Comparison of ENCODE assay signal across 8 cellular contexts in the genomic region with DNA sequence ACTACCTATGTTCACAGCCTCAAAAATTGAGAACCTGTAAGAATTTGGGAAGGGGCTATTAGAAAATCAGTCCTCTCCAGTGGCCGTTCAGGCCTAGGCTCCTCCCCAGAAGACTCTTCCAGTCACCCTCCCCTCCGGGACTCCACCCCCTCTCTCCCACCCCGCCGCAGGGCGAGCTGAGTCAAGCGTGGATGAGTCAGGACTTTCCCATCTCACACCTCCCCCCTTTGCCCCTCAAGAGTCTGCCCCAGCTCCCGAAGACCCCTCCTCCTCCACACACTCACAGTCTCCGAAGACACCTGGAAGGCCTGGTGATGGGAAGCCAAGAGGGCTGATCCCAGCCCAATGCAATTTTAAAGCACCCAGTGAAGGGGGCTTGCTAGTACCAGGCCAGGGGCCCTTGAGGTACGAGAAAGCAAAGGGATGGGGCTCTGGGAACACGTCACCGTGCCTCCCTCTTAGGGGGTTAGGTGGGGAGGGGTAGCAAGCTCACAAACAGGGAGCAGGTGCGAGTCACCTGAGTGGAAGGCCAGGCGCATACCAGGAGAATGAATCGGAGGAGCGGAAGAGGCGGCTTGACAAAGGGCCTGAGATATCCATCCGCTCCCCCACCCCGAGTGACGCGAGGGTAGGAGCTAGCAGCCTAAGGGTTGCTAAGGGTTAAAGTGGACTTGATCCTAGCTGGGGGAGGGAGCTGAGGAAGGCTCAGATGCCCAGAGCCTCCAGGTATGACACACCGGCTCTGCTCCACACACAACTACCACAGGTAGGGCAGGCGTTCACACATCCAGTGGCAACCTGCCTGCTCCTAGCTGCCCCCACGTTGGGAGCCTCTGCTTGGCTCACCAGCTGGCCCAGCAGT. TPM values are rescaled to one million over a fixed set of nuclear protein-coding genes. Genes with fewer than 3 reads are reported as not detected.
A peak's percentile ranks its signal among the peaks of the same experiment; 100 is the strongest.
DNase-seq lines count a peak whose midpoint lies in the region; ATAC-seq, FAIRE-seq and TF ChIP-seq lines count a peak whose summit lies in the region.

No MANE protein-coding gene starts in this region.

- peak overlapping the region; percentile 84 for H3K4me3 Mint-ChIP-seq in activated naive CD8-positive, alpha-beta T cell treated with anti-CD3 and anti-CD28 coated beads, Interleukin-2, amount 10 ng/mL, durations not matched to agents 7 days and 5 days

- H3K4me1 ChIP-seq in heart right ventricle (peaks cover 81 to 100% (median 100%) of the 10 kb centered on the region in 9 donors), uterus (peaks cover 29 to 69% of the 10 kb centered on the region in 2 donors)

- peaks cover 3% of the 10 kb centered on the region for H3K36me3 Mint-ChIP-seq in activated naive CD8-positive, alpha-beta T cell treated with anti-CD3 and anti-CD28 coated beads, Interleukin-2, amount 10 ng/mL, durations not matched to agents 7 days and 5 days

- ATAC-seq in activated naive CD8-positive, alpha-beta T cell treated with anti-CD3 and anti-CD28 coated beads, Interleukin-2, amount 10 ng/mL, durations not matched to agents 7 days and 5 days (ENCODE audit: low read depth): peak; percentile 15
- ATAC-seq in heart right ventricle (peak; percentile 29 to 66 (median 46)), HG03175 (IDR thresholded peaks at IDR 0.05; ENCODE audit: unreplicated experiment) (no peak)

- in situ Hi-C loops in SK-MEL-5 (cut with HindIII; ENCODE audit: low pct_unique_long_range_greater_than_20kb, low sequenced_read_pairs): no loop called here

- intact Hi-C loops in heart right ventricle (cut with DNase I): no loop called here
- intact Hi-C loops in uterus (cut with DNase I; ENCODE audit: low total_unique reads): no loop called here

- H3K4me1 Mint-ChIP-seq in activated naive CD8-positive, alpha-beta T cell treated with anti-CD3 and anti-CD28 coated beads, Interleukin-2, amount 10 ng/mL, durations not matched to agents 7 days and 5 days: peaks cover 67% of the 10 kb centered on the region

- TF ChIP-seq CTCF in heart right ventricle (IDR thresholded peaks at IDR 0.05) (no peak), uterus (IDR thresholded peaks at IDR 0.05) (no peak)

- no peaks in the 10 kb centered on the region for H3K9me3 ChIP-seq in heart right ventricle
- H3K9me3 ChIP-seq in uterus: no peaks in the 10 kb centered on the region

- H3K27me3 ChIP-seq in heart right ventricle (no peaks in the 10 kb centered on the region), uterus (no peaks in the 10 kb centered on the region)

- WGBS in heart right ventricle, 2 donors: 29 to 32% methylated on average over 23 of the region's 23 CpGs

- peak overlapping the region; percentile 98 for H3K27ac Mint-ChIP-seq in activated naive CD8-positive, alpha-beta T cell treated with anti-CD3 and anti-CD28 coated beads, Interleukin-2, amount 10 ng/mL, durations not matched to agents 7 days and 5 days

- TF ChIP-seq POLR2A in GM12892 (IDR thresholded peaks at IDR 0.05; ENCODE audit: low read depth, low read length) (no peak; the same call in 1 of the 2 replicates), uterus (IDR thresholded peaks at IDR 0.05) (peak in 1 of 2 donors; percentile 64)

- H3K4me3 ChIP-seq in heart right ventricle: peak overlapping the region in 7 of 10 donors; percentile 37 to 55 (median 48)
- H3K4me3 ChIP-seq in uterus: peak overlapping the region; percentile 32 to 46

- DNase-seq in GM12892 (ENCODE audit: insufficient read length): no peak
- DNase-seq in SK-MEL-5 (ENCODE audit: low read depth, low spot score): peak; percentile 74
- DNase-seq in activated naive CD8-positive, alpha-beta T cell treated with anti-CD3 and anti-CD28 coated beads, Interleukin-2, amount 10 ng/mL, durations not matched to agents 7 days and 5 days: peak; percentile 68
- DNase-seq in heart right ventricle: peak; percentile 79 to 82
- DNase-seq in renal cortical epithelial cell (ENCODE audit: low read depth): peak; percentile 83
- DNase-seq in uterus: peak; percentile 92 to 95
- no peak for DNase-seq in NCI-H524 (lab: John Stamatoyannopoulos, UW)

- H3K36me3 ChIP-seq in heart right ventricle (peaks cover 0 to 13% (median 0%) of the 10 kb centered on the region in 9 donors), uterus (no peaks in the 10 kb centered on the region)

- H3K9me3 Mint-ChIP-seq in activated naive CD8-positive, alpha-beta T cell treated with anti-CD3 and anti-CD28 coated beads, Interleukin-2, amount 10 ng/mL, durations not matched to agents 7 days and 5 days: no peaks in the 10 kb centered on the region

- FAIRE-seq in GM12892 (lab: Jason Lieb, UNC): peak; percentile 97

- POLR2A ChIA-PET in activated naive CD8-positive, alpha-beta T cell treated with anti-CD3 and anti-CD28 coated beads, Interleukin-2, amount 10 ng/mL, durations not matched to agents 7 days and 5 days (lab: Charles Lee): interaction anchor here (0.6 to 3.6 kb wide), 13 partner anchors 16 to 183 kb away, joined by 3 to 30 read pairs (median 5); a partner anchor contains a TSS

- no peaks in the 10 kb centered on the region for H3K27me3 Mint-ChIP-seq in activated naive CD8-positive, alpha-beta T cell treated with anti-CD3 and anti-CD28 coated beads, Interleukin-2, amount 10 ng/mL, durations not matched to agents 7 days and 5 days

- H3K27ac ChIP-seq in heart right ventricle (peak overlapping the region; percentile 83 to 98 (median 94)), uterus (peak overlapping the region; percentile 99 to 100)

RNA-seq across cellular contexts. Expression of a gene that starts 13.6 kb away (rescaled TPM):
- polyA plus RNA-seq in GM12892 (2012; ENCODE audit: missing spikeins): 3.1 TPM
- 2.9 and 6.0 TPM in 2 replicates for total RNA-seq in SK-MEL-5 (2014; rRNA removed; shearing (Covaris generic))
- polyA plus RNA-seq in SK-MEL-5 (2015; cell fraction: cytosol; rRNA removed): 12.2 and 20.7 TPM in 2 replicates
- polyA plus RNA-seq in SK-MEL-5 (2015; cell fraction: nucleus; rRNA removed): 8.3 and 9.3 TPM in 2 replicates
- total RNA-seq in activated naive CD8-positive, alpha-beta T cell treated with anti-CD3 and anti-CD28 coated beads, Interleukin-2, amount 10 ng/mL, durations not matched to agents 7 days and 5 days: 100 to 1,000 TPM; 116 to 128 TPM
- total RNA-seq in heart right ventricle (10 to 100 TPM; 29.4 to 57.7 (median 40.8) TPM), renal cortical epithelial cell (22.6 and 44.8 TPM in 2 replicates), uterus (100 to 1,000 TPM in 1 of 4 donors, 10 to 100 TPM in 1, 1 to 10 TPM in 2; 2.9 to 157 (median 13.7) TPM)
- 10 to 100 TPM; 24.0 to 24.2 TPM for polyA plus RNA-seq in heart right ventricle

RNA-seq across cellular contexts. Expression of a gene that starts 28.4 kb away (rescaled TPM):
- polyA plus RNA-seq in GM12892 (2012; ENCODE audit: missing spikeins): 2.1 TPM
- not detected in 2 replicates for total RNA-seq in SK-MEL-5 (2014; rRNA removed; shearing (Covaris generic))
- polyA plus RNA-seq in SK-MEL-5 (2015; cell fraction: cytosol; rRNA removed): not detected in 2 replicates
- not detected in 2 replicates for polyA plus RNA-seq in SK-MEL-5 (2015; cell fraction: nucleus; rRNA removed)
- 1 to 10 TPM; 1.9 to 2.2 TPM for total RNA-seq in activated naive CD8-positive, alpha-beta T cell treated with anti-CD3 and anti-CD28 coated beads, Interleukin-2, amount 10 ng/mL, durations not matched to agents 7 days and 5 days
- total RNA-seq in heart right ventricle: under 1 TPM in 1 of 10 donors, not detected in 9; 0.16 TPM
- under 1 TPM; 0.22 to 0.58 TPM for polyA plus RNA-seq in heart right ventricle
- not detected in 2 replicates for total RNA-seq in renal cortical epithelial cell
- total RNA-seq in uterus: under 1 TPM in 1 of 4 donors, not detected in 3; 0.14 TPM

RNA-seq across cellular contexts. Expression of a gene that starts 44.0 kb away (rescaled TPM):
- polyA plus RNA-seq in GM12892 (2012; ENCODE audit: missing spikeins): 1.5 TPM
- total RNA-seq in SK-MEL-5 (2014; rRNA removed; shearing (Covaris generic)): not detected in 2 replicates
- not detected in 2 replicates for polyA plus RNA-seq in SK-MEL-5 (2015; cell fraction: cytosol; rRNA removed)
- polyA plus RNA-seq in SK-MEL-5 (2015; cell fraction: nucleus; rRNA removed): not detected in 2 replicates
- under 1 TPM in 1 of 2 experiments, not detected in 1; 0.44 TPM for total RNA-seq in activated naive CD8-positive, alpha-beta T cell treated with anti-CD3 and anti-CD28 coated beads, Interleukin-2, amount 10 ng/mL, durations not matched to agents 7 days and 5 days
- not detected for total RNA-seq in heart right ventricle
- polyA plus RNA-seq in heart right ventricle: under 1 TPM in 1 of 2 donors, not detected in 1; 0.04 TPM
- total RNA-seq in renal cortical epithelial cell: 0.10 TPM in 1 of 2 replicates, not detected in the other
- not detected for total RNA-seq in uterus

RNA-seq across cellular contexts. Expression of a gene that starts 59.5 kb away (rescaled TPM):
- polyA plus RNA-seq in GM12892 (2012; ENCODE audit: missing spikeins): not detected
- total RNA-seq in SK-MEL-5 (2014; rRNA removed; shearing (Covaris generic)): not detected in 2 replicates
- polyA plus RNA-seq in SK-MEL-5 (2015; cell fraction: cytosol; rRNA removed): not detected in 2 replicates
- not detected in 2 replicates for polyA plus RNA-seq in SK-MEL-5 (2015; cell fraction: nucleus; rRNA removed)
- total RNA-seq in activated naive CD8-positive, alpha-beta T cell treated with anti-CD3 and anti-CD28 coated beads, Interleukin-2, amount 10 ng/mL, durations not matched to agents 7 days and 5 days: not detected
- total RNA-seq in heart right ventricle (not detected), renal cortical epithelial cell (not detected in 2 replicates), uterus (not detected)
- not detected for polyA plus RNA-seq in heart right ventricle

Comparison
In these comparisons a context has a peak if more than half of its experiments do, and no peak if none do; other contexts are left out.
1. DNase-seq: peak in SK-MEL-5 (single experiment), activated naive CD8-positive, alpha-beta T cell treated with anti-CD3 and anti-CD28 coated beads, Interleukin-2, amount 10 ng/mL, durations not matched to agents 7 days and 5 days (single experiment), heart right ventricle (2 of 2), renal cortical epithelial cell (single experiment) and uterus (2 of 2); none in GM12892 (single experiment) and NCI-H524 (0 of 2).